Comparison of ENCODE assay signal across 8 cellular contexts in the genomic region with DNA sequence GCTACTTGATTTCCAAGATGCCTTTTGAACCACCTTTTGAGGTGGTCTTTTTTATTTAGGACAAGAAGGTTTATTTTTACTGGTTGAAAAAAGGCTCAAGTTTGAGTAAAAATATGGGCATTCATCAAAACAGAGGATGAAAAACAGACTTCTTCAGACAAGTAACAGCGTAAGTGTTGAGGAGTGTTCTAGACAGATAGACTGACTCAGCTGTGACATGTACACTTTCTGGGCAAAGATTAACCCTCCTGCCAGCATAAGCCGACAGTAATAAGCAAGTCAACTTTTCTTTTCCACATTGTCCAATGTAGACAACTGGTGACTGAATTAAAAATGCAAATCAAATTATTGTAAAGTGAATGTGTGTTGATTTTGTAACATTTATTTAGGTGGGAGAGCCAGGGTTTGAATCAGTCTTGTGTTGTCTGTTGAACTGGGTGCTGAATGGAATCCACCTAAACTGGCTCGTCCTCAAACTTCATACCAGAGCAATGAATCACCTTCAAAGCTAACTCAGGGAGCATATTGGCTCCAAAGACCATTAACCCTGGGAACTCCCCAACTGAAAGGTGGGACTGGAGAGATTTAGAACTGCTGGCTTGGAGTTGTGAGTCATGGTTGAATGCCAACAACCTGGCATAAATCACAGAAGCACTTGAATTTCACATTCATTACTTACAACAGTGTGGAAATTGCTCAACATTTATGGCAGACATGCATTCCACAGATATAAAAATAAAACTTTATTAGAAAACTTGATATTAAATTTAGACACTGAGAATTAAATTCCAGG.
A peak's percentile ranks its signal among the peaks of the same experiment; 100 is the strongest.
DNase-seq lines count a peak whose midpoint lies in the region; ATAC-seq, FAIRE-seq and TF ChIP-seq lines count a peak whose summit lies in the region.

No MANE protein-coding gene starts in this region.

- no peak for DNase-seq in activated T-cell treated with anti-CD3 and anti-CD28 coated beads, Interleukin-2, amount 50 U/mL, for 4 hours
- DNase-seq in activated T-cell treated with anti-CD3 and anti-CD28 coated beads, Interleukin-2, amount 50 U/mL, for 48 hours, result no peak
- DNase-seq in amniotic epithelial cell (ENCODE audit: low read depth) (peak; percentile 99), ureter (ENCODE audit: low spot score) (peak; percentile 80), erythroblast (lab: John Stamatoyannopoulos, UW) (no peak)
- no peak for DNase-seq in stimulated activated CD4-positive, alpha-beta T cell treated with anti-CD3 and anti-CD28 coated beads, Interleukin-2, amount 100 ng/mL, for 24 hours

- no peaks in the 10 kb centered on the region for H3K4me1 Mint-ChIP-seq in activated T-cell treated with anti-CD3 and anti-CD28 coated beads, Interleukin-2, amount 50 U/mL, for 4 hours (ENCODE audit: low read depth)

- no peaks in the 10 kb centered on the region for H3K27me3 Mint-ChIP-seq in activated T-cell treated with anti-CD3 and anti-CD28 coated beads, Interleukin-2, amount 50 U/mL, for 4 hours (ENCODE audit: low read depth)

- peaks cover 8% of the 10 kb centered on the region for H3K9me3 Mint-ChIP-seq in activated T-cell treated with anti-CD3 and anti-CD28 coated beads, Interleukin-2, amount 50 U/mL, for 4 hours

- H3K36me3 Mint-ChIP-seq in activated T-cell treated with anti-CD3 and anti-CD28 coated beads, Interleukin-2, amount 50 U/mL, for 4 hours (ENCODE audit: insufficient read depth), result peaks cover 1% of the 10 kb centered on the region

- H3K4me3 Mint-ChIP-seq in activated T-cell treated with anti-CD3 and anti-CD28 coated beads, Interleukin-2, amount 50 U/mL, for 4 hours, result no peak overlapping the region

- TF ChIP-seq POLR2A in erythroblast (IDR thresholded peaks at IDR 0.05; ENCODE audit: low read length), result no peak

- peak; percentile 41 to 67 for ATAC-seq in activated T-cell treated with anti-CD3 and anti-CD28 coated beads, Interleukin-2, amount 50 U/mL, for 4 hours
- ATAC-seq in HG02852 (IDR thresholded peaks at IDR 0.05; ENCODE audit: unreplicated experiment), result no peak

- FAIRE-seq in islet of Langerhans (lab: Jason Lieb, UNC), result peak; percentile 49

Comparison
In these comparisons a context has a peak if more than half of its experiments do, and no peak if none do; other contexts are left out.
1. DNase-seq: peak in amniotic epithelial cell (single experiment) and ureter (single experiment); none in activated T-cell treated with anti-CD3 and anti-CD28 coated beads, Interleukin-2, amount 50 U/mL, for 4 hours (single experiment), activated T-cell treated with anti-CD3 and anti-CD28 coated beads, Interleukin-2, amount 50 U/mL, for 48 hours (0 of 2), stimulated activated CD4-positive, alpha-beta T cell treated with anti-CD3 and anti-CD28 coated beads, Interleukin-2, amount 100 ng/mL, for 24 hours (0 of 2) and erythroblast (0 of 2).